In the genomic region with DNA sequence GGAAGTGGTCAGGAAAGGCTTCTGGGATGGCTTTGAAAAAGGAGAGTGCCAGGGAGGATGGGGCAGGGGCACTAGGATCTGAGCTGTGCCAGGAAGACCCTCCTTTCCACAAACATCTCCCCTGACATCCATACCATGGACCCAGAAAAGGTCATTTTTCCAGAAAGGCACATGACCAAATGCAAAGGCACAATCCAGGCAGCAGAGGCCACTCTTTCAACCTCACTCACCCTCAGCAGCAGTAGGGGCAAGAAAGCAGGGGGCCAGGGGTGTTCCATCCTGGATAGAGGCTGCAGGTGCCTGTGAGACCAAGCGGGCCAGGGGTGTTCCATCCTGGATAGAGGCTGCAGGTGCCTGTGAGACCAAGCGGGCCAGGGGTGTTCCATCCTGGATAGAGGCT, we compare ENCODE assay signal across 9 cellular contexts. TPM values are rescaled to one million over a fixed set of nuclear protein-coding genes. Genes with fewer than 3 reads are reported as not detected.
DNase-seq lines count a peak whose midpoint lies in the region; ATAC-seq, FAIRE-seq and TF ChIP-seq lines count a peak whose summit lies in the region.
"Not testable (repeated sequence)": the region's sequence is repeated elsewhere in the genome, so short reads cannot be mapped to it uniquely, and the experiment has no call there.
"Had no signal": no experiment of that assay in that cellular context is flagged by ENCODE, and none has a peak within 500 bp of the region (broad histone marks: within the 10 kb centered on the region; RNA-seq: fewer than 3 reads in every experiment).

No MANE protein-coding gene starts in this region.

- not testable (repeated sequence) for H3K9ac ChIP-seq in K562 (ENCODE audit: insufficient read depth in 1 of 2, low read depth in 2 of 2, low read length in 2 of 2); fibroblast of lung (ENCODE audit: insufficient read depth, low read length); HepG2 (ENCODE audit: insufficient read depth, low read depth, low read length)

- not testable (repeated sequence) for ATAC-seq in Panc1, K562
- ATAC-seq in HepG2 = peak; percentile 41

- H3K27me3 ChIP-seq in Panc1 (ENCODE audit: control insufficient read depth, insufficient read depth, low read length); K562 (ENCODE audit: control insufficient read depth in 2 of 2, insufficient read depth in 2 of 2, low read length in 2 of 2); fibroblast of lung (ENCODE audit: control insufficient read depth, insufficient read depth, low read length); HepG2 (ENCODE audit: control insufficient read depth in 1 of 2, insufficient read depth in 2 of 2, low read length in 2 of 2): not testable (repeated sequence)
- H3K27me3 ChIP-seq in spleen (replicated peaks in 1 of 7) = peaks cover 0 to 60% (median 14%) of the 10 kb centered on the region in 7 donors

- not testable (repeated sequence) for H3K4me2 ChIP-seq in K562 (ENCODE audit: insufficient read depth, low read length); fibroblast of lung (ENCODE audit: extremely low read depth, insufficient read depth, low read length); HepG2 (ENCODE audit: low read depth, low read length)

- CTCF ChIA-PET in Panc1 (lab: Charles Lee); K562 (lab: Yijun Ruan, JAX; ENCODE audit: low intra/inter-chr PET ratio): not testable (repeated sequence)
- CTCF ChIA-PET in HepG2 (lab: Yijun Ruan, JAX; ENCODE audit: low intra/inter-chr PET ratio, low total read pairs) = interaction anchor here (1.2 kb wide), 1 partner anchor 368 kb away, joined by 3 read pairs; no protein-coding TSS in a partner anchor

- peak in 1 of 2 experiments; percentile 14; a peak in 1 of 4 replicates for TF ChIP-seq RAD21 in K562 (CRISPR knock-in tag; conservative IDR thresholded peaks at IDR 0.05 in 1 of 2, IDR thresholded peaks at IDR 0.05 in 1 of 2)
- TF ChIP-seq RAD21 in HepG2 (CRISPR knock-in tag; IDR thresholded peaks at IDR 0.05) = not testable (repeated sequence)

- H2AFZ ChIP-seq in K562 (ENCODE audit: low read depth, low read length); fibroblast of lung (ENCODE audit: low read length); HepG2 (ENCODE audit: low read length): not testable (repeated sequence)

- H3K9me1 ChIP-seq in K562 (ENCODE audit: control insufficient read depth, insufficient read depth, low read length) = not testable (repeated sequence)

- FAIRE-seq in K562 (lab: Jason Lieb, UNC) (peak; percentile 58), HepG2 (lab: Jason Lieb, UNC) (peak; percentile 89)

- H3K4me1 ChIP-seq in Panc1 (ENCODE audit: control insufficient read depth, insufficient read depth, low read length) = not testable (repeated sequence)
- peaks cover 19 to 30% of the 10 kb centered on the region in 2 experiments for H3K4me1 ChIP-seq in K562 (replicated peaks in 1 of 2; ENCODE audit: control insufficient read depth in 2 of 2, insufficient read depth in 2 of 2, low read length in 2 of 2)
- peaks cover 26% of the 10 kb centered on the region for H3K4me1 ChIP-seq in fibroblast of lung (ENCODE audit: control insufficient read depth, extremely low read depth, insufficient read depth, low read length)
- H3K4me1 ChIP-seq in HepG2 (ENCODE audit: insufficient read depth, low read length) = peaks cover 74% of the 10 kb centered on the region
- H3K4me1 ChIP-seq in spleen = peaks cover 0 to 24% (median 10%) of the 10 kb centered on the region in 6 donors

- POLR2A ChIA-PET in Panc1 (lab: Charles Lee); K562 (lab: Yijun Ruan, JAX); HepG2 (lab: Yijun Ruan, JAX): not testable (repeated sequence)

- intact Hi-C loops in Panc1 (cut with micrococcal nuclease; ENCODE audit: unreplicated experiment); K562 (cut with micrococcal nuclease); HepG2 (cut with micrococcal nuclease; ENCODE audit: unreplicated experiment); spleen (cut with DNase I; ENCODE audit: low total_unique reads): not testable (repeated sequence)

- DNase-seq in ACHN (peak; percentile 15), DMS 273 (lab: John Stamatoyannopoulos, UW; ENCODE audit: unreplicated experiment) (peak; percentile 29), HuH-7 (ENCODE audit: low spot score) (peak; percentile 57), K562 (ENCODE audit: extremely low read depth in 1 of 4, low spot score in 3 of 4) (peak in 1 of 4 experiments; percentile 16), HepG2 (ENCODE audit: low spot score) (peak; percentile 44), spleen (peak; percentile 39)
- DNase-seq in Panc1 (ENCODE audit: low read depth, low spot score); fibroblast of lung (ENCODE audit: low read depth in 2 of 2): not testable (repeated sequence)

- H4K20me1 ChIP-seq in K562 (replicated peaks; ENCODE audit: control insufficient read depth, insufficient read depth, low read length); fibroblast of lung (ENCODE audit: control insufficient read depth, extremely low read depth, insufficient read depth, low read length); HepG2 (ENCODE audit: insufficient read depth, low read length): not testable (repeated sequence)

- H3K27ac ChIP-seq in Panc1 (ENCODE audit: low read length); K562 (ENCODE audit: extremely low read depth, low read depth, low read length); fibroblast of lung (ENCODE audit: insufficient read depth, low read length); HepG2 (ENCODE audit: extremely low read length, insufficient read depth, low read length); spleen: not testable (repeated sequence)

- not testable (repeated sequence) for H3K9me3 ChIP-seq in Panc1 (ENCODE audit: control insufficient read depth, insufficient read depth, low read depth, low read length); K562 (replicated peaks; ENCODE audit: control insufficient read depth, insufficient read depth, low read depth, low read length); fibroblast of lung (ENCODE audit: control insufficient read depth, insufficient read depth, low read depth, low read length); HepG2 (ENCODE audit: low read length); spleen

- in situ Hi-C loops in ACHN (cut with HindIII; ENCODE audit: low pct_ligation_motif_present, low pct_unique_long_range_greater_than_20kb, low sequenced_read_pairs); Panc1 (cut with HindIII; ENCODE audit: low pct_unique_long_range_greater_than_20kb, low sequenced_read_pairs); K562 (cut with MboI); HepG2 (cut with HindIII; ENCODE audit: extremely low pct_ligation_motif_present, low pct_unique_long_range_greater_than_20kb): not testable (repeated sequence)

- not testable (repeated sequence) for TF ChIP-seq POLR2A in K562 (conservative IDR thresholded peaks at IDR 0.05); HepG2 (IDR thresholded peaks at IDR 0.05; ENCODE audit: insufficient read depth in 1 of 2, low read depth in 2 of 2, low read length in 2 of 2); spleen (IDR thresholded peaks at IDR 0.05)

- BruUV-seq in Panc1 (replicated peaks; lab: Mats Ljungman, UMichigan); K562 (replicated peaks; lab: Mats Ljungman, UMichigan); HepG2 (replicated peaks; lab: Mats Ljungman, UMichigan): not testable (repeated sequence)

- WGBS in K562 (ENCODE audit: insufficient coverage, low coverage, missing lambda C conversion rate) = no CpG with 5 or more reads among the region's 2 CpGs
- 74% methylated on average over 2 of the region's 2 CpGs for WGBS in HepG2 (ENCODE audit: low lambda C conversion rate)
- 73 to 94% (median 90%) methylated on average over 2 of the region's 2 CpGs; no CpG with 5 or more reads in 1 of the 5 donors for WGBS in spleen, 5 donors

- not testable (repeated sequence) for TF ChIP-seq EP300 in K562 (IDR thresholded peaks at IDR 0.05; ENCODE audit: low read length); HepG2 (IDR thresholded peaks at IDR 0.05; ENCODE audit: low read depth in 2 of 2, low read length in 2 of 2); HepG2 (CRISPR knock-in tag; IDR thresholded peaks at IDR 0.05; ENCODE audit: borderline replicate concordance)

- H3K79me2 ChIP-seq in K562 (ENCODE audit: control insufficient read depth, insufficient read depth, low read length); fibroblast of lung (ENCODE audit: control insufficient read depth, insufficient read depth, low read length); HepG2 (ENCODE audit: insufficient read depth, low read length): not testable (repeated sequence)

- not testable (repeated sequence) for H3K4me3 ChIP-seq in Panc1 (ENCODE audit: low read depth in 2 of 2, low read length in 2 of 2); K562; fibroblast of lung (replicated peaks in 1 of 4; ENCODE audit: control extremely low read depth in 1 of 4, insufficient read depth in 1 of 4, low read depth in 3 of 4, low read length in 4 of 4); HepG2 (replicated peaks in 1 of 3; ENCODE audit: insufficient read depth in 1 of 3, low read depth in 2 of 3, low read length in 3 of 3); spleen

- peak; percentile 51 for TF ChIP-seq CTCF in Panc1 (IDR thresholded peaks at IDR 0.05)
- peak; percentile 36 to 45 (median 37) for TF ChIP-seq CTCF in K562 (IDR thresholded peaks at IDR 0.05 in 2 of 3, conservative IDR thresholded peaks at IDR 0.05 in 1 of 3; ENCODE audit: insufficient read depth in 2 of 3, low read depth in 1 of 3, low read length in 3 of 3)
- peak; percentile 17 to 44 for TF ChIP-seq CTCF in fibroblast of lung (conservative IDR thresholded peaks at IDR 0.05 in 1 of 2, IDR thresholded peaks at IDR 0.05 in 1 of 2; ENCODE audit: low read depth in 1 of 2, low read length in 2 of 2)
- TF ChIP-seq CTCF in HepG2 (CRISPR knock-in tag; IDR thresholded peaks at IDR 0.05) = peak; percentile 65
- TF ChIP-seq CTCF in spleen (IDR thresholded peaks at IDR 0.05 in 8 of 11, conservative IDR thresholded peaks at IDR 0.05 in 3 of 11) = not testable (repeated sequence)

- H3K36me3 ChIP-seq in Panc1 (ENCODE audit: control insufficient read depth, insufficient read depth, low read length); K562 (ENCODE audit: control insufficient read depth, insufficient read depth, low read length); fibroblast of lung (ENCODE audit: control insufficient read depth, insufficient read depth, low read length); HepG2 (replicated peaks in 1 of 2; ENCODE audit: control insufficient read depth in 1 of 2, insufficient read depth in 2 of 2, low read length in 2 of 2); spleen: not testable (repeated sequence)

RNA-seq across cellular contexts. Expression of gene ADRA1D, which starts 24.8 kb away (rescaled TPM):
- total RNA-seq in Panc1 (2021; ENCODE audit: unreplicated experiment) = 0.31 TPM
- 0.24 TPM for polyA plus RNA-seq in Panc1 (2012; ENCODE audit: insufficient read length)
- 0.21 TPM in 1 of 2 replicates, not detected in the other for total RNA-seq in K562 (2011; cell fraction: chromatin; rRNA removed; ENCODE audit: low replicate concordance)
- 0.13 and 0.17 TPM in 2 replicates for total RNA-seq in K562 (2011; cell fraction: nucleolus; rRNA removed)
- total RNA-seq in K562 (2011; cell fraction: nucleoplasm; rRNA removed) = 0.15 TPM in 1 of 2 replicates, not detected in the other
- 0.14 and 0.57 TPM in 2 replicates for total RNA-seq in K562 (2014; rRNA removed)
- total RNA-seq in K562 (2014; rRNA removed; fragmentation: Illumina TruSeq; extraction: Trizol) = 0.10 TPM in 1 of 2 replicates, not detected in the other
- not detected in 2 replicates for total RNA-seq in K562 (2015; rRNA removed; fragmentation: Illumina TruSeq; extraction: Trizol)
- total RNA-seq in K562 (2021) = 0.27 and 0.33 TPM in 2 replicates
- polyA plus RNA-seq in K562 (2011; rRNA removed) = 0.03 and 0.06 TPM in 2 replicates
- 0.04 and 0.58 TPM in 2 replicates for polyA plus RNA-seq in K562 (2011; cell fraction: cytosol; rRNA removed)
- 0.06 and 0.11 TPM in 2 replicates for polyA plus RNA-seq in K562 (2011; cell fraction: nucleus; rRNA removed)
- 0.17 and 0.66 TPM in 2 replicates for polyA plus RNA-seq in K562 (2012)
- polyA plus RNA-seq in K562 (2014; fragmentation: Illumina TruSeq; extraction: Trizol) = 0.12 and 0.19 TPM in 2 replicates
- under 1 TPM in 1 of 2 experiments, not detected in 1; 0.01 TPM for polyA plus RNA-seq in K562 (2014; fragmentation: Nextera tagmentation; extraction: Ambion mirVana)
- polyA plus RNA-seq in K562 (2014; rRNA removed) = 0.53 TPM in 1 of 2 replicates, not detected in the other
- 0.09 TPM in 1 of 2 replicates, not detected in the other for polyA minus RNA-seq in K562 (2011; rRNA and poly(A)+ RNA removed)
- 1.9 TPM in 1 of 2 replicates, not detected in the other for polyA minus RNA-seq in K562 (2011; cell fraction: cytosol; rRNA and poly(A)+ RNA removed)
- 0.11 and 0.40 TPM in 2 replicates for polyA minus RNA-seq in K562 (2011; cell fraction: nucleus; rRNA and poly(A)+ RNA removed)
- total RNA-seq in fibroblast of lung = 0.26 and 0.83 TPM in 2 replicates
- 1.4 and 12.9 TPM in 2 replicates for polyA plus RNA-seq in fibroblast of lung
- polyA plus RNA-seq in fibroblast of lung (2012) = 3.3 and 29.8 TPM in 2 replicates
- 5.1 and 27.9 TPM in 2 replicates for polyA minus RNA-seq in fibroblast of lung (ENCODE audit: low replicate concordance)
- 0.07 TPM in 1 of 2 replicates, not detected in the other for total RNA-seq in HepG2 (2016; rRNA removed; fragmentation: Illumina TruSeq; extraction: Trizol)
- not detected in 2 replicates for total RNA-seq in HepG2 (2016; cell fraction: cytosol; rRNA removed; fragmentation: Illumina TruSeq; extraction: Trizol; ENCODE audit: low read depth)
- 0.17 TPM in 1 of 2 replicates, not detected in the other for total RNA-seq in HepG2 (2016; cell fraction: insoluble cytoplasmic fraction; rRNA removed; fragmentation: Illumina TruSeq; extraction: Trizol)
- 0.09 TPM in 1 of 2 replicates, not detected in the other for total RNA-seq in HepG2 (2016; cell fraction: membrane; rRNA removed; fragmentation: Illumina TruSeq; extraction: Trizol)
- total RNA-seq in HepG2 (2016; cell fraction: nucleus; rRNA removed; fragmentation: Illumina TruSeq; extraction: Trizol) = 0.13 TPM in 1 of 2 replicates, not detected in the other
- polyA plus RNA-seq in HepG2 (2011; rRNA removed) = 0.09 and 0.13 TPM in 2 replicates
- 0.06 and 0.24 TPM in 2 replicates for polyA plus RNA-seq in HepG2 (2011; cell fraction: cytosol; rRNA removed)
- polyA plus RNA-seq in HepG2 (2011; cell fraction: nucleus; rRNA removed) = 0.26 and 0.45 TPM in 2 replicates
- 0.24 TPM in 1 of 2 replicates, not detected in the other for polyA plus RNA-seq in HepG2 (2012)
- 0.03 TPM in 1 of 2 replicates, not detected in the other for polyA plus RNA-seq in HepG2 (2016; cell fraction: cytosol; fragmentation: Illumina TruSeq; extraction: Trizol; ENCODE audit: low read depth)
- polyA plus RNA-seq in HepG2 (2016; cell fraction: insoluble cytoplasmic fraction; fragmentation: Illumina TruSeq; extraction: Trizol; ENCODE audit: low read depth) = 0.19 TPM in 1 of 2 replicates, not detected in the other
- 0.07 TPM in 1 of 2 replicates, not detected in the other for polyA plus RNA-seq in HepG2 (2016; cell fraction: membrane; fragmentation: Illumina TruSeq; extraction: Trizol; ENCODE audit: low read depth)
- polyA plus RNA-seq in HepG2 (2016; cell fraction: nucleus; fragmentation: Illumina TruSeq; extraction: Trizol; ENCODE audit: insufficient read depth, low read depth) = 0.33 and 0.37 TPM in 2 replicates
- polyA minus RNA-seq in HepG2 (2011; rRNA and poly(A)+ RNA removed; ENCODE audit: low replicate concordance) = 0.50 TPM in 1 of 2 replicates, not detected in the other
- not detected in 2 replicates for polyA minus RNA-seq in HepG2 (2011; cell fraction: cytosol; rRNA and poly(A)+ RNA removed)
- 0.26 and 0.62 TPM in 2 replicates for polyA minus RNA-seq in HepG2 (2011; cell fraction: nucleus; rRNA and poly(A)+ RNA removed)
- 1 to 10 TPM in 6 of 7 donors, under 1 TPM in 1; 0.68 to 8.7 (median 2.2) TPM for total RNA-seq in spleen
- 1 to 10 TPM in 1 of 3 donors, under 1 TPM in 2; 0.26 to 1.2 (median 0.97) TPM for polyA plus RNA-seq in spleen
- total RNA-seq: SJSA1 had no signal
